In genomic region chr5:5080790-5081189, GRCh38 we compare ENCODE assay signal across 26 cellular contexts. TPM values are rescaled to one million over a fixed set of nuclear protein-coding genes. Genes with fewer than 3 reads are reported as not detected.
"Had no signal": no experiment of that assay in that cellular context is flagged by ENCODE, and none has a peak within 500 bp of the region (broad histone marks: within the 10 kb centered on the region; RNA-seq: fewer than 3 reads in every experiment).

No MANE protein-coding gene starts in this region.

- H3K27me3 Mint-ChIP-seq: dendritic cell treated with granulocyte-macrophage colony-stimulating factor and Interleukin-4, amounts not matched to agents 40 ng/mL and 50 ng/mL, for 4 days; memory B cell; stimulated activated naive B cell treated with anti-CD40 and anti-IgM and Interleukin-4, amounts not matched to agents 10 μg/mL and 1 μg/mL and 100 μg/mL, for 72 hours; stimulated activated naive CD8-positive, alpha-beta T cell treated with anti-CD3 and anti-CD28 coated beads, Interleukin-15, Interleukin-2, amounts not matched to agents 100 ng/mL and 50 ng/mL, for 24 hours had no signal

- ATAC-seq: heart right ventricle; left colon; left ventricle myocardium superior; natural killer cell; pancreas; right lobe of liver; stimulated activated naive B cell treated with anti-CD40 and anti-IgM and Interleukin-4, amounts not matched to agents 10 μg/mL and 1 μg/mL and 100 μg/mL, for 72 hours had no signal

- H3K4me1 ChIP-seq: colonic mucosa, esophagus squamous epithelium, heart right ventricle, pancreas, right lobe of liver, transverse colon had no signal

- H3K36me3 ChIP-seq: colonic mucosa, esophagus squamous epithelium, heart right ventricle, neutrophil, pancreas, right lobe of liver, transverse colon had no signal

- H3K4me1 Mint-ChIP-seq: memory B cell; natural killer cell; stimulated activated naive B cell treated with anti-CD40 and anti-IgM and Interleukin-4, amounts not matched to agents 10 μg/mL and 1 μg/mL and 100 μg/mL, for 72 hours had no signal

- H3K27ac Mint-ChIP-seq: dendritic cell treated with granulocyte-macrophage colony-stimulating factor and Interleukin-4, amounts not matched to agents 40 ng/mL and 50 ng/mL, for 4 days; endodermal cell; memory B cell; natural killer cell; stimulated activated naive B cell treated with anti-CD40 and anti-IgM and Interleukin-4, amounts not matched to agents 10 μg/mL and 1 μg/mL and 100 μg/mL, for 72 hours; stimulated activated naive CD8-positive, alpha-beta T cell treated with anti-CD3 and anti-CD28 coated beads, Interleukin-15, Interleukin-2, amounts not matched to agents 100 ng/mL and 50 ng/mL, for 24 hours had no signal

- H3K9me3 Mint-ChIP-seq: dendritic cell treated with granulocyte-macrophage colony-stimulating factor and Interleukin-4, amounts not matched to agents 40 ng/mL and 50 ng/mL, for 4 days; memory B cell; neural crest cell; stimulated activated naive CD8-positive, alpha-beta T cell treated with anti-CD3 and anti-CD28 coated beads, Interleukin-15, Interleukin-2, amounts not matched to agents 100 ng/mL and 50 ng/mL, for 24 hours had no signal

- DNase-seq: colonic mucosa; effector CD8-positive, alpha-beta T cell; endodermal cell; esophagus squamous epithelium; foreskin melanocyte; glutamatergic neuron; heart right ventricle; hippocampal formation; left colon; left ventricle myocardium superior; natural killer cell; pancreas; right lobe of liver; small intestine; stimulated activated CD4-positive, alpha-beta T cell treated with anti-CD3 and anti-CD28 coated beads, Interleukin-15, amount 100 ng/mL, for 24 hours; stimulated activated CD4-positive, alpha-beta T cell treated with anti-CD3 and anti-CD28 coated beads, Interleukin-2, amount 100 ng/mL, for 48 hours; stimulated activated naive B cell treated with anti-CD40 and anti-IgM and Interleukin-4, amounts not matched to agents 10 μg/mL and 1 μg/mL and 100 μg/mL, for 72 hours; transverse colon had no signal

- H3K4me3 Mint-ChIP-seq: dendritic cell treated with granulocyte-macrophage colony-stimulating factor and Interleukin-4, amounts not matched to agents 40 ng/mL and 50 ng/mL, for 4 days; endodermal cell; memory B cell; natural killer cell; neural crest cell; stimulated activated naive B cell treated with anti-CD40 and anti-IgM and Interleukin-4, amounts not matched to agents 10 μg/mL and 1 μg/mL and 100 μg/mL, for 72 hours; stimulated activated naive CD8-positive, alpha-beta T cell treated with anti-CD3 and anti-CD28 coated beads, Interleukin-15, Interleukin-2, amounts not matched to agents 100 ng/mL and 50 ng/mL, for 24 hours had no signal

- H3K27me3 ChIP-seq: colonic mucosa, esophagus squamous epithelium, neutrophil, pancreas, right lobe of liver, transverse colon had no signal

- H3K36me3 Mint-ChIP-seq: memory B cell; natural killer cell; stimulated activated naive B cell treated with anti-CD40 and anti-IgM and Interleukin-4, amounts not matched to agents 10 μg/mL and 1 μg/mL and 100 μg/mL, for 72 hours had no signal

- H3K4me3 ChIP-seq: colonic mucosa, esophagus squamous epithelium, heart right ventricle, lung, pancreas, right lobe of liver, transverse colon had no signal

- H3K9me3 ChIP-seq: colonic mucosa, esophagus squamous epithelium, heart right ventricle, neutrophil, pancreas, right lobe of liver, transverse colon had no signal

RNA-seq across cellular contexts. Expression of gene ADAMTS16, which starts 59.3 kb away (rescaled TPM):
- total RNA-seq: left ventricle myocardium superior, mononuclear cell, natural killer cell, pulmonary artery endothelial cell, right lobe of liver had no signal
